Comparison of ENCODE assay signal across 30 cellular contexts in genomic region chr7:106503626-106504025, GRCh38.
"Had no signal": no experiment of that assay in that cellular context is flagged by ENCODE, and none has a peak within 500 bp of the region (broad histone marks: within the 10 kb centered on the region; RNA-seq: fewer than 3 reads in every experiment).

No MANE protein-coding gene starts in this region.

- H3K9me3 Mint-ChIP-seq: immature natural killer cell; naive thymus-derived CD8-positive, alpha-beta T cell; nephron; neural crest cell had no signal

- H3K27ac Mint-ChIP-seq: immature natural killer cell; naive thymus-derived CD8-positive, alpha-beta T cell; nephron; stimulated activated naive CD8-positive, alpha-beta T cell treated with anti-CD3 and anti-CD28 coated beads, Interleukin-15, amount 100 ng/mL, for 72 hours had no signal

- H3K27me3 Mint-ChIP-seq: naive thymus-derived CD8-positive, alpha-beta T cell; stimulated activated naive CD8-positive, alpha-beta T cell treated with anti-CD3 and anti-CD28 coated beads, Interleukin-15, amount 100 ng/mL, for 72 hours had no signal

- H3K4me1 ChIP-seq: left lung, lower lobe of right lung, pancreas, prostate gland, thyroid gland, transverse colon, upper lobe of left lung had no signal

- ATAC-seq: left colon; left lung; lower lobe of right lung; naive thymus-derived CD8-positive, alpha-beta T cell; pancreas; right cardiac atrium; sciatic nerve; stimulated activated naive B cell treated with anti-CD40 and anti-IgM and Interleukin-4, amounts not matched to agents 10 μg/mL and 1 μg/mL and 100 μg/mL, for 72 hours; stimulated activated naive CD8-positive, alpha-beta T cell treated with anti-CD3 and anti-CD28 coated beads, Interleukin-15, amount 100 ng/mL, for 72 hours had no signal

- H3K4me3 Mint-ChIP-seq: immature natural killer cell; naive thymus-derived CD8-positive, alpha-beta T cell; nephron; neural crest cell; stimulated activated naive B cell treated with anti-CD40 and anti-IgM and Interleukin-4, amounts not matched to agents 10 μg/mL and 1 μg/mL and 100 μg/mL, for 72 hours; stimulated activated naive CD8-positive, alpha-beta T cell treated with anti-CD3 and anti-CD28 coated beads, Interleukin-15, amount 100 ng/mL, for 72 hours had no signal

- DNase-seq: hippocampal formation; immature natural killer cell; kidney; left colon; left lung; lower lobe of right lung; mammary epithelial cell; mesenchymal stem cell; naive thymus-derived CD8-positive, alpha-beta T cell; nucleus accumbens; pancreas; posterior cingulate gyrus; retina; right cardiac atrium; stimulated activated CD4-positive, alpha-beta T cell treated with anti-CD3 and anti-CD28 coated beads, Interleukin-12 subunit alpha, Interleukin-12 subunit beta, amount 100 ng/mL, for 4 hours; stimulated activated CD4-positive, alpha-beta T cell treated with anti-CD3 and anti-CD28 coated beads, Interleukin-15, amount 100 ng/mL, for 24 hours; stimulated activated CD4-positive, alpha-beta T cell treated with anti-CD3 and anti-CD28 coated beads, Interleukin-2, amount 100 ng/mL, for 24 hours; stimulated activated CD4-positive, alpha-beta T cell treated with anti-CD3 and anti-CD28 coated beads, Interleukin-4, amount 100 ng/mL, for 1 hour; stimulated activated naive B cell treated with anti-CD40 and anti-IgM and Interleukin-4, amounts not matched to agents 10 μg/mL and 1 μg/mL and 100 μg/mL, for 72 hours; stimulated activated naive CD8-positive, alpha-beta T cell treated with anti-CD3 and anti-CD28 coated beads, Interleukin-15, amount 100 ng/mL, for 72 hours; substantia nigra; thyroid gland; transverse colon; upper lobe of left lung had no signal

- H3K4me3 ChIP-seq: left lung, lower lobe of right lung, pancreas, prostate gland, skin epidermis, thyroid gland, transverse colon, upper lobe of left lung had no signal

- H3K27ac ChIP-seq: left lung, lower lobe of right lung, pancreas, prostate gland, skin epidermis, thyroid gland, transverse colon, upper lobe of left lung had no signal

- H3K36me3 ChIP-seq: left lung, lower lobe of right lung, pancreas, prostate gland, thyroid gland, transverse colon, upper lobe of left lung had no signal

- H3K9me3 ChIP-seq: left lung, lower lobe of right lung, pancreas, prostate gland, thyroid gland, transverse colon, upper lobe of left lung had no signal

- H3K36me3 Mint-ChIP-seq: immature natural killer cell; naive thymus-derived CD8-positive, alpha-beta T cell had no signal

- H3K27me3 ChIP-seq: left lung, pancreas, thyroid gland, transverse colon, upper lobe of left lung had no signal

- H3K4me1 Mint-ChIP-seq: immature natural killer cell; naive thymus-derived CD8-positive, alpha-beta T cell; nephron; neural crest cell had no signal

- FAIRE-seq: islet of Langerhans, kidney, pancreas had no signal
